Comparison of ENCODE assay signal across 7 cellular contexts in the genomic region with DNA sequence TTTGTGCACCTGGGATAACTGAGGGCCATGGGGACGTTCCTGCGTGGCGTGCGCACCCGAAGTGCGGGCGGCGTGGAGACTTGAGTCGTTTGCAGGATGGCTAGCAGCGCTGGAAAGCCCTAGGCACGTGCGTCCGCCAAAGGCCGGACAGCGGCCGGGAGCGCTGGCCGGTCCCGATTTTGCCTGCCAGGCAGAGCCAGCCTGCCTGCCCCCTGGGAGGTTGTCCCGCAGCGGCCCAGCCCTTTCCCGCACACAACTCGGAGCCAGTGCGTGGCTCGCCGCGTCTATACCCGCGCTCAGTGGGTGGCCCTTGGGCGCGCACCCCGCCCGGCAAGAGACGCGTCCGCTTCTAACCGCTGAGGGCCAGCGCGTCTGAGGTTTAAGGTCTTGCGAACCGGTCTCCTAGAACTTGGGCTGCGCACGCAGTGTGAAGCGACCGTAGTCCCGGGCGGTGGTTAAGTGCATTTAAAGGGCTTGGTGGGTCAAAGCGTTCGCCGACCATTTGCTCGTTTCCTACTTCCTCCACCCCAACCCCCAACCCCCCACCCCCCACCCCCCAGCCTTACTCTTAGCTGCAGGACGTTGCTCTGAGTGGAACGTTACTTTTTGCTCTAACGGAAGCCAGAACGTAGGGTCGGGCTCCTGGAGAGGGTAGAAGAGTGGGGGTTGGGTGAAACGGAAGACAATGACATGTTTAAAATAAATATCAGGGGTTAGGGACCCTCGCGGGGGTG. TPM values are rescaled to one million over a fixed set of nuclear protein-coding genes. Genes with fewer than 3 reads are reported as not detected.
DNase-seq lines count a peak whose midpoint lies in the region; ATAC-seq, FAIRE-seq and TF ChIP-seq lines count a peak whose summit lies in the region.

No MANE protein-coding gene starts in this region.

- H3K9ac ChIP-seq in SK-N-MC (ENCODE audit: insufficient read length) = peak overlapping the region; percentile 98

- TF ChIP-seq RAD21 in Ishikawa (IDR thresholded peaks at IDR 0.05; ENCODE audit: low read depth) = no peak

- DNase-seq in GM06990 (ENCODE audit: extremely low read depth, insufficient read length) (peak; percentile 78), SK-N-MC (ENCODE audit: low read depth, low spot score) (no peak), bronchial epithelial cell (ENCODE audit: low read depth) (peak; percentile 27)
- peak in 2 of 3 donors; percentile 6 to 24 for DNase-seq in stimulated activated CD4-positive, alpha-beta T cell treated with anti-CD3 and anti-CD28 coated beads, TNF-alpha, amount 100 ng/mL, for 48 hours (ENCODE audit: low read depth in 3 of 3)

- H3K9me3 ChIP-seq in SK-N-MC (ENCODE audit: low read depth, low read length) = no peaks in the 10 kb centered on the region

- TF ChIP-seq EP300 in Ishikawa (IDR thresholded peaks at IDR 0.05; ENCODE audit: borderline replicate concordance) = no peak

- no peak for FAIRE-seq in bronchial epithelial cell (lab: Jason Lieb, UNC)

- H3K27me3 ChIP-seq in GM06990 (replicated peaks; ENCODE audit: control insufficient read depth, insufficient read depth, low read length) (no peaks in the 10 kb centered on the region), bronchial epithelial cell (ENCODE audit: control insufficient read depth, insufficient read depth, low read length) (no peaks in the 10 kb centered on the region), layer of hippocampus (ENCODE audit: control insufficient read depth, insufficient read depth, low read length) (peaks cover 12% of the 10 kb centered on the region)

- H3K36me3 ChIP-seq in GM06990 (ENCODE audit: control insufficient read depth, insufficient read depth, low read length) (no peaks in the 10 kb centered on the region), SK-N-MC (ENCODE audit: insufficient read depth, low read length) (peaks cover 33% of the 10 kb centered on the region), bronchial epithelial cell (ENCODE audit: control insufficient read depth, insufficient read depth, low read length) (no peaks in the 10 kb centered on the region)

- H3K4me3 ChIP-seq in GM06990 (replicated peaks; ENCODE audit: low read depth, low read length) (peak overlapping the region; percentile 89), SK-N-MC (peak overlapping the region; percentile 98), bronchial epithelial cell (ENCODE audit: low read depth, low read length) (peak overlapping the region; percentile 61)

- ATAC-seq in GM21717 (IDR thresholded peaks at IDR 0.05; ENCODE audit: unreplicated experiment) = peak; percentile 33

- peak overlapping the region; percentile 98 for H3K27ac ChIP-seq in SK-N-MC
- peak overlapping the region; percentile 57 for H3K27ac ChIP-seq in layer of hippocampus (ENCODE audit: low read depth, low read length)

- no peak for TF ChIP-seq CTCF in GM06990 (IDR thresholded peaks at IDR 0.05; ENCODE audit: insufficient read depth, low read length, poor library complexity, severe bottlenecking)
- no peak for TF ChIP-seq CTCF in bronchial epithelial cell (IDR thresholded peaks at IDR 0.05; ENCODE audit: insufficient read depth, low read length, severe bottlenecking)

TF ChIP-seq in Ishikawa, 13 proteins besides CTCF, POLR2A, EP300 and RAD21:
- TF ChIP-seq NFIC (IDR thresholded peaks at IDR 0.05) (no peak), TAF1 (IDR thresholded peaks at IDR 0.05; ENCODE audit: low read depth) (peak; percentile 25; the same call in 1 of the 2 replicates), FOXM1 (IDR thresholded peaks at IDR 0.05; ENCODE audit: borderline replicate concordance, low read depth) (no peak), REST (IDR thresholded peaks at IDR 0.05; ENCODE audit: low read depth) (peak; percentile 31; the same call in 1 of the 2 replicates)
- TF ChIP-seq, protein P1, sequence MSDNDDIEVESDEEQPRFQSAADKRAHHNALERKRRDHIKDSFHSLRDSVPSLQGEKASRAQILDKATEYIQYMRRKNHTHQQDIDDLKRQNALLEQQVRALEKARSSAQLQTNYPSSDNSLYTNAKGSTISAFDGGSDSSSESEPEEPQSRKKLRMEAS (IDR thresholded peaks at IDR 0.05) = peak; percentile 91
- TF ChIP-seq, protein P2, sequence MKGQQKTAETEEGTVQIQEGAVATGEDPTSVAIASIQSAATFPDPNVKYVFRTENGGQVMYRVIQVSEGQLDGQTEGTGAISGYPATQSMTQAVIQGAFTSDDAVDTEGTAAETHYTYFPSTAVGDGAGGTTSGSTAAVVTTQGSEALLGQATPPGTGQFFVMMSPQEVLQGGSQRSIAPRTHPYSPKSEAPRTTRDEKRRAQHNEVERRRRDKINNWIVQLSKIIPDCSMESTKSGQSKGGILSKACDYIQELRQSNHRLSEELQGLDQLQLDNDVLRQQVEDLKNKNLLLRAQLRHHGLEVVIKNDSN (IDR thresholded peaks at IDR 0.05) = peak; percentile 22; the same call in 1 of the 2 replicates

RNA-seq across cellular contexts. Expression of gene CDCA7, which starts 0.6 kb away (rescaled TPM):
- total RNA-seq in bronchial epithelial cell = 1.4 and 2.4 TPM in 2 replicates
